ENCODE assay signal across 21 cellular contexts in the genomic region with DNA sequence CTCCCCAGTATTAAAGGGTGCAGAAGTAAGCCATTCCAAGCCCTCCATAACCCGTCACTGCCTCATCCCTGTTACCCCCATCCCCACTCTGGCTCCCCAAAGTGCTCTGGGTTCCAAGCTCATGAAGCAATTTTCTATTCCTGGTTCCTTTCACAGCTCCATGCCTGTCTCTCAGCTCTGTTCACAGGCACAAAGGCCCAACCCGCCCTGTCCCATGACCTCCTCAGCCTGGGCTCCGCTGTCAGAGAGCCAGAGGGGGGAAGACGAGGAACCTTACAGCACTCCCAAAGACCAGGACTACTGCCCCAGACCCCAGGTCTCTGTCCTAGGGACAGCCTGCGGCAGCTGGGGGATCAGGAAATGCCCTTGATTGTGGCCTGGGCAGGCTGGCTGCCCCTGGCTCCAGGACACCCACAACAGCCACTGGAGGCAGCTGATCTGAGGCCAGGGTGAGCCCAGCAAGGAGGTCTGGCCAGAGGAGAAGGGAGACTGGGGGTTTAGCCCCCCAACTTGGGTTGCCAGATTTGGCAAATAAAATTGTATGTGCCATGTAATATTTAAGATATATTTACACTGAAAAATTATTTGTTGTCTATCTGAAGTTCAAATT. TPM values are rescaled to one million over a fixed set of nuclear protein-coding genes. Genes with fewer than 3 reads are reported as not detected.
"Had no signal": no experiment of that assay in that cellular context is flagged by ENCODE, and none has a peak within 500 bp of the region (broad histone marks: within the 10 kb centered on the region; RNA-seq: fewer than 3 reads in every experiment).

No MANE protein-coding gene starts in this region.

- ATAC-seq: lower lobe of right lung; naive thymus-derived CD4-positive, alpha-beta T cell; natural killer cell treated with Interleukin-12 subunit alpha and Interleukin-12 subunit beta and Interleukin-15 and Interleukin-18, amount 100 ng/mL, for 72 hours; psoas muscle; sciatic nerve had no signal

- H3K79me2 ChIP-seq: hepatocyte, parathyroid adenoma had no signal

- H3K9ac ChIP-seq: parathyroid adenoma had no signal

- H3K9me3 ChIP-seq: lower lobe of right lung, psoas muscle, spleen, suprapubic skin, thoracic aorta, tibial artery, upper lobe of right lung had no signal

- H3K4me1 ChIP-seq: lower lobe of right lung, parathyroid adenoma, psoas muscle, spleen, suprapubic skin, tibial artery, upper lobe of right lung had no signal

- H3K4me3 ChIP-seq: hepatocyte, lower lobe of right lung, psoas muscle, spleen, suprapubic skin, thoracic aorta, tibial artery, upper lobe of right lung had no signal

- DNase-seq: head of caudate nucleus; islet precursor cell; lower lobe of right lung; mesendoderm; naive thymus-derived CD4-positive, alpha-beta T cell; nucleus accumbens; psoas muscle; small intestine; spleen; stimulated activated CD4-positive, alpha-beta T cell treated with anti-CD3 and anti-CD28 coated beads, Interleukin-4, amount 100 ng/mL, for 24 hours; stimulated activated naive CD4-positive, alpha-beta T cell; tibial artery; trophoblast cell; upper lobe of right lung had no signal

- H3K4me2 ChIP-seq: hepatocyte had no signal

- H3K27me3 ChIP-seq: hepatocyte had no signal

- H2AFZ ChIP-seq: hepatocyte, parathyroid adenoma had no signal

- H3K27ac ChIP-seq: hepatocyte, lower lobe of right lung, parathyroid adenoma, psoas muscle, spleen, suprapubic skin, thoracic aorta, tibial artery, upper lobe of right lung had no signal

- H3K36me3 ChIP-seq: lower lobe of right lung, spleen, suprapubic skin, thoracic aorta, tibial artery, upper lobe of right lung had no signal

RNA-seq across cellular contexts. Expression of gene LINGO1, which starts 43.2 kb away (rescaled TPM):
- total RNA-seq: mononuclear cell; naive thymus-derived CD4-positive, alpha-beta T cell; natural killer cell treated with Interleukin-12 subunit alpha and Interleukin-12 subunit beta and Interleukin-15 and Interleukin-18, amount 100 ng/mL, for 72 hours had no signal
- polyA plus RNA-seq: naive thymus-derived CD4-positive, alpha-beta T cell had no signal
